Comparison of ENCODE assay signal across 1 cellular context in genomic region chr14:20682127-20682434, GRCh38.
TF ChIP-seq lines count a peak whose summit lies in the region.

No MANE protein-coding gene starts in this region.

TF ChIP-seq in HepG2, 621 proteins besides CTCF, POLR2A, EP300 and RAD21 (continued from another document and continues in another):
- TF ChIP-seq FOXO4 (CRISPR knock-in tag; conservative IDR thresholded peaks at IDR 0.05): 0 out of 2 replicates have a peak, but pooled peaks have one; percentile 27
- TF ChIP-seq ZIK1 (CRISPR knock-in tag; IDR thresholded peaks at IDR 0.05; ENCODE audit: borderline replicate concordance, low read depth): 0 out of 2 replicates have a peak, but pooled peaks have one; percentile 9
- no peak for TF ChIP-seq MEF2D (CRISPR knock-in tag; IDR thresholded peaks at IDR 0.05)
- TF ChIP-seq RBM22 (optimal IDR thresholded peaks at IDR 0.05; ENCODE audit: low read length): no peak
- TF ChIP-seq SYNCRIP (IDR thresholded peaks at IDR 0.05; ENCODE audit: insufficient read depth, low read depth, low read length): no peak
- TF ChIP-seq HMGXB4 (CRISPR knock-in tag; IDR thresholded peaks at IDR 0.05; ENCODE audit: borderline replicate concordance in 1 of 2, low read depth in 1 of 2): no peak
- peak; percentile 11; the same call in 1 of the 2 replicates for TF ChIP-seq ZNF670 (CRISPR knock-in tag; IDR thresholded peaks at IDR 0.05; ENCODE audit: borderline replicate concordance)
- TF ChIP-seq ZSCAN9 (CRISPR knock-in tag; IDR thresholded peaks at IDR 0.05; ENCODE audit: borderline replicate concordance): no peak
- no peak for TF ChIP-seq ZMAT3 (CRISPR knock-in tag; conservative IDR thresholded peaks at IDR 0.05)
- peak; percentile 28; the same call in 1 of the 2 replicates for TF ChIP-seq ZBED4 (CRISPR knock-in tag; IDR thresholded peaks at IDR 0.05; ENCODE audit: borderline replicate concordance)
- no peak for TF ChIP-seq RCOR2 (CRISPR knock-in tag; IDR thresholded peaks at IDR 0.05)
- TF ChIP-seq RORA (CRISPR knock-in tag; IDR thresholded peaks at IDR 0.05): no peak
- TF ChIP-seq ZNF33B (CRISPR knock-in tag; IDR thresholded peaks at IDR 0.05): no peak
- TF ChIP-seq ZNF496 (CRISPR knock-in tag; IDR thresholded peaks at IDR 0.05; ENCODE audit: insufficient replicate concordance): no peak
- peak; percentile 69 for TF ChIP-seq U2AF1 (optimal IDR thresholded peaks at IDR 0.05; ENCODE audit: low read depth, low read length)
- TF ChIP-seq ZNF557 (CRISPR knock-in tag; IDR thresholded peaks at IDR 0.05): 0 out of 2 replicates have a peak, but pooled peaks have one; percentile 7
- TF ChIP-seq CBX5 (CRISPR knock-in tag; IDR thresholded peaks at IDR 0.05; ENCODE audit: borderline replicate concordance): no peak
- TF ChIP-seq THYN1 (CRISPR knock-in tag; IDR thresholded peaks at IDR 0.05; ENCODE audit: borderline replicate concordance, low read depth): no peak
- TF ChIP-seq ZFX (CRISPR knock-in tag; IDR thresholded peaks at IDR 0.05; ENCODE audit: low read depth): no peak
- peak; percentile 59; the same call in 1 of the 2 replicates for TF ChIP-seq SMYD3 (CRISPR knock-in tag; IDR thresholded peaks at IDR 0.05)
- TF ChIP-seq ADNP (CRISPR knock-in tag; IDR thresholded peaks at IDR 0.05): no peak
- TF ChIP-seq ZNF205 (CRISPR knock-in tag; IDR thresholded peaks at IDR 0.05): no peak
- TF ChIP-seq AFF4 (CRISPR knock-in tag; IDR thresholded peaks at IDR 0.05): no peak
- TF ChIP-seq ZNF337 (CRISPR knock-in tag; IDR thresholded peaks at IDR 0.05; ENCODE audit: borderline replicate concordance, low read depth): no peak
- TF ChIP-seq ZNF30 (CRISPR knock-in tag; IDR thresholded peaks at IDR 0.05): peak; percentile 77; the same call in 1 of the 2 replicates
- TF ChIP-seq MAZ (IDR thresholded peaks at IDR 0.05; ENCODE audit: borderline replicate concordance, low read depth, low read length): no peak
- 0 out of 2 replicates have a peak, but pooled peaks have one; percentile 5 for TF ChIP-seq MAZ (CRISPR knock-in tag; IDR thresholded peaks at IDR 0.05; ENCODE audit: low read depth)
- TF ChIP-seq NFE2L1 (CRISPR knock-in tag; IDR thresholded peaks at IDR 0.05; ENCODE audit: borderline replicate concordance): 0 out of 2 replicates have a peak, but pooled peaks have one; percentile 13
- no peak for TF ChIP-seq IRX3 (CRISPR knock-in tag; IDR thresholded peaks at IDR 0.05; ENCODE audit: borderline replicate concordance, low read depth)
- peak; percentile 62; the same call in 1 of the 2 replicates for TF ChIP-seq ZBTB39 (CRISPR knock-in tag; IDR thresholded peaks at IDR 0.05)
- TF ChIP-seq ZFAT (CRISPR knock-in tag; conservative IDR thresholded peaks at IDR 0.05): 0 out of 2 replicates have a peak, but pooled peaks have one; percentile 17
- no peak for TF ChIP-seq MTA3 (CRISPR knock-in tag; IDR thresholded peaks at IDR 0.05)
- no peak for TF ChIP-seq JUND (CRISPR knock-in tag; IDR thresholded peaks at IDR 0.05)
- no peak for TF ChIP-seq NFE2 (CRISPR knock-in tag; IDR thresholded peaks at IDR 0.05)
- TF ChIP-seq DR1 (CRISPR knock-in tag; IDR thresholded peaks at IDR 0.05): no peak
- TF ChIP-seq ZNF577 (CRISPR knock-in tag; IDR thresholded peaks at IDR 0.05; ENCODE audit: borderline replicate concordance, low read depth): 0 out of 2 replicates have a peak, but pooled peaks have one; percentile 10
- TF ChIP-seq ZNF879 (CRISPR knock-in tag; IDR thresholded peaks at IDR 0.05): no peak
- TF ChIP-seq HNF4G (IDR thresholded peaks at IDR 0.05; ENCODE audit: borderline replicate concordance, low read depth, low read length): no peak
- 0 out of 2 replicates have a peak, but pooled peaks have one; percentile 37 for TF ChIP-seq HNF4G (CRISPR knock-in tag; IDR thresholded peaks at IDR 0.05; ENCODE audit: borderline replicate concordance, low read depth)
- 0 out of 4 replicates have a peak, but pooled peaks of 1 of the 2 experiments have one; percentile 4 for TF ChIP-seq REST (IDR thresholded peaks at IDR 0.05; ENCODE audit: borderline replicate concordance in 1 of 2, low read depth in 1 of 2, low read length in 2 of 2)
- TF ChIP-seq MED1 (CRISPR knock-in tag; IDR thresholded peaks at IDR 0.05): no peak
- TF ChIP-seq STAT5B (CRISPR knock-in tag; IDR thresholded peaks at IDR 0.05): no peak
- TF ChIP-seq ZNF576 (CRISPR knock-in tag; IDR thresholded peaks at IDR 0.05): no peak
- TF ChIP-seq POLR2G (IDR thresholded peaks at IDR 0.05; ENCODE audit: low read depth, low read length): peak; percentile 86; the same call in 1 of the 2 replicates
- TF ChIP-seq SRSF1 (optimal IDR thresholded peaks at IDR 0.05; ENCODE audit: low read depth, low read length): no peak
- 0 out of 2 replicates have a peak, but pooled peaks have one; percentile 25 for TF ChIP-seq ZNF256 (CRISPR knock-in tag; conservative IDR thresholded peaks at IDR 0.05)
